In the genomic region with DNA sequence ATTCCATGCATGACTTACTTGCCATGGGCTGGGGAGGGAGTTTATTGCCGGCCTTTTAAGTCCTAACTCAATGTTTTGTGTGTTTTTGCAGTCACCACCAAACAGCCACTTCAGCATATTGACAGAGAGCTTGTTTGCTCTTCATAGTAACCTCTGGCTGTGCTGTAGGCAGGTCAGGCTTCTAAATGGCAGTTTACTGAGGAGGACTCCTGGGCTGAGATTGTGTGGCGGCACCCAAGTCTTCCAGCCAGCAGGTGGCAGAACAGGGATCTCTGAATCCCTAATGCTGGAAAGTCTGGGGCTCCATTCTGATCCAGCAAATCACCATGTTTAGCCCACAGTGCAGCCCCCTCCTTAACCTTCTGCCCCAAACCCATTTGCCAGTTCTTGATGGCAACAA, we compare ENCODE assay signal across 12 cellular contexts.
A peak's percentile ranks its signal among the peaks of the same experiment; 100 is the strongest.
DNase-seq lines count a peak whose midpoint lies in the region; FAIRE-seq and TF ChIP-seq lines count a peak whose summit lies in the region.
"Had no signal": no experiment of that assay in that cellular context is flagged by ENCODE, and none has a peak within 500 bp of the region (broad histone marks: within the 10 kb centered on the region; RNA-seq: fewer than 3 reads in every experiment).

No MANE protein-coding gene starts in this region.

- H3K9ac ChIP-seq in GM23248, result no peak overlapping the region

- no peak overlapping the region for H2AFZ ChIP-seq in GM23248

- H3K27me3 ChIP-seq in bronchial epithelial cell (ENCODE audit: control insufficient read depth, insufficient read depth, low read length) (no peaks in the 10 kb centered on the region), adrenal gland (no peaks in the 10 kb centered on the region), GM23248 (replicated peaks; ENCODE audit: insufficient read depth) (no peaks in the 10 kb centered on the region)

- no peak overlapping the region for H3K4me3 Mint-ChIP-seq in activated CD4-positive, alpha-beta T cell treated with anti-CD3 and anti-CD28 coated beads, Interleukin-2, amount 10 ng/mL, durations not matched to agents 24 days and 14 days
- H3K4me3 Mint-ChIP-seq: activated naive CD8-positive, alpha-beta T cell treated with anti-CD3 and anti-CD28 coated beads, Interleukin-2, amount 10 ng/mL, durations not matched to agents 7 days and 5 days; CD4-positive, CD25-positive, alpha-beta regulatory T cell had no signal

- H3F3A ChIP-seq in GM23248 (ENCODE audit: insufficient read depth), result no peaks in the 10 kb centered on the region

- H3K36me3 ChIP-seq in bronchial epithelial cell (ENCODE audit: control insufficient read depth, insufficient read depth, low read length), result no peaks in the 10 kb centered on the region
- no peaks in the 10 kb centered on the region for H3K36me3 ChIP-seq in adrenal gland (replicated peaks in 1 of 2)
- no peaks in the 10 kb centered on the region for H3K36me3 ChIP-seq in GM23248 (ENCODE audit: low read depth)
- H3K36me3 ChIP-seq: HAP-1 had no signal

- TF ChIP-seq POLR2A in adrenal gland (IDR thresholded peaks at IDR 0.05), result no peak

- H3K9me3 Mint-ChIP-seq in activated CD4-positive, alpha-beta T cell treated with anti-CD3 and anti-CD28 coated beads, Interleukin-2, amount 10 ng/mL, durations not matched to agents 24 days and 14 days, result no peaks in the 10 kb centered on the region
- H3K9me3 Mint-ChIP-seq: activated naive CD8-positive, alpha-beta T cell treated with anti-CD3 and anti-CD28 coated beads, Interleukin-2, amount 10 ng/mL, durations not matched to agents 7 days and 5 days; CD4-positive, CD25-positive, alpha-beta regulatory T cell had no signal

- intact Hi-C loops in activated CD4-positive, alpha-beta T cell treated with anti-CD3 and anti-CD28 coated beads, Interleukin-2, amount 10 ng/mL, durations not matched to agents 24 days and 14 days (cut with micrococcal nuclease), result no loop called here
- intact Hi-C loops in adrenal gland (cut with DNase I), result no loop called here

- no peaks in the 10 kb centered on the region for H3K9me2 ChIP-seq in GM23248 (ENCODE audit: insufficient read depth)

- H3K27ac ChIP-seq in adrenal gland (no peak overlapping the region), GM23248 (no peak overlapping the region)

- in situ Hi-C loops in GM23248 (cut with MboI), result no loop called here

- WGBS in adrenal gland, 4 donors, result 87 to 97% (median 94%) methylated on average over 2 of the region's 2 CpGs
- WGBS in GM23248 (ENCODE audit: low coverage in 1 of 2, low lambda C conversion rate in 2 of 2, missing lambda C conversion rate in 2 of 2), 2 experiments, result 86 to 89% methylated on average over 2 of the region's 2 CpGs

- H3K79me2 ChIP-seq in GM23248 (ENCODE audit: insufficient read depth), result no peaks in the 10 kb centered on the region

- TF ChIP-seq CTCF in bronchial epithelial cell (IDR thresholded peaks at IDR 0.05; ENCODE audit: insufficient read depth, low read length, severe bottlenecking), result peak; percentile 18
- TF ChIP-seq CTCF in retinal pigment epithelial cell (conservative IDR thresholded peaks at IDR 0.05; ENCODE audit: low read depth, low read length), result peak; percentile 40
- TF ChIP-seq CTCF in adrenal gland (IDR thresholded peaks at IDR 0.05), result no peak

- H3K4me3 ChIP-seq in bronchial epithelial cell (ENCODE audit: low read depth, low read length) (no peak overlapping the region), retinal pigment epithelial cell (ENCODE audit: low read length) (no peak overlapping the region), adrenal gland (no peak overlapping the region), GM23248 (no peak overlapping the region)
- H3K4me3 ChIP-seq: HAP-1 had no signal

- H3K36me3 Mint-ChIP-seq in activated CD4-positive, alpha-beta T cell treated with anti-CD3 and anti-CD28 coated beads, Interleukin-2, amount 10 ng/mL, durations not matched to agents 24 days and 14 days (ENCODE audit: low read depth), result no peaks in the 10 kb centered on the region
- H3K36me3 Mint-ChIP-seq: activated naive CD8-positive, alpha-beta T cell treated with anti-CD3 and anti-CD28 coated beads, Interleukin-2, amount 10 ng/mL, durations not matched to agents 7 days and 5 days; CD4-positive, CD25-positive, alpha-beta regulatory T cell had no signal

- H4K20me1 ChIP-seq in GM23248 (ENCODE audit: insufficient read depth), result no peaks in the 10 kb centered on the region

- H3K4me2 ChIP-seq in GM23248 (ENCODE audit: unreplicated experiment), result no peak overlapping the region

- H3K9me3 ChIP-seq in adrenal gland (replicated peaks in 1 of 3) (no peaks in the 10 kb centered on the region), GM23248 (ENCODE audit: low read depth) (no peaks in the 10 kb centered on the region)
- H3K9me3 ChIP-seq: HAP-1 had no signal

- H3K27me3 Mint-ChIP-seq in activated CD4-positive, alpha-beta T cell treated with anti-CD3 and anti-CD28 coated beads, Interleukin-2, amount 10 ng/mL, durations not matched to agents 24 days and 14 days, result peaks cover 4% of the 10 kb centered on the region

- DNase-seq in activated CD4-positive, alpha-beta T cell treated with anti-CD3 and anti-CD28 coated beads, Interleukin-2, amount 10 ng/mL, durations not matched to agents 24 days and 14 days, result peak; percentile 56
- DNase-seq in activated CD4-positive, alpha-beta T cell treated with anti-CD3 and anti-CD28 coated beads for 4 hours, result no peak
- DNase-seq in NCI-H187 treated with DMSO at 0.1 percent for 48 hours (lab: John Stamatoyannopoulos, UW) (peak; percentile 34), bronchial epithelial cell (ENCODE audit: low read depth) (no peak), retinal pigment epithelial cell (ENCODE audit: low read depth) (no peak), adrenal gland (no peak), GM23248 (no peak), EL (no peak)
- DNase-seq: activated naive CD8-positive, alpha-beta T cell treated with anti-CD3 and anti-CD28 coated beads, Interleukin-2, amount 10 ng/mL, durations not matched to agents 7 days and 5 days had no signal

- peaks cover 0 to 7% of the 10 kb centered on the region in 2 donors for H3K4me1 ChIP-seq in adrenal gland (replicated peaks in 1 of 2)
- H3K4me1 ChIP-seq in GM23248 (ENCODE audit: insufficient read depth), result no peaks in the 10 kb centered on the region
- H3K4me1 ChIP-seq: HAP-1 had no signal

- no peak for FAIRE-seq in bronchial epithelial cell (lab: Jason Lieb, UNC)
- FAIRE-seq: RCC 7860 had no signal

- no peaks in the 10 kb centered on the region for H3K4me1 Mint-ChIP-seq in activated CD4-positive, alpha-beta T cell treated with anti-CD3 and anti-CD28 coated beads, Interleukin-2, amount 10 ng/mL, durations not matched to agents 24 days and 14 days
- H3K4me1 Mint-ChIP-seq: activated naive CD8-positive, alpha-beta T cell treated with anti-CD3 and anti-CD28 coated beads, Interleukin-2, amount 10 ng/mL, durations not matched to agents 7 days and 5 days; CD4-positive, CD25-positive, alpha-beta regulatory T cell had no signal

- H3K27ac Mint-ChIP-seq in activated CD4-positive, alpha-beta T cell treated with anti-CD3 and anti-CD28 coated beads, Interleukin-2, amount 10 ng/mL, durations not matched to agents 24 days and 14 days, result no peak overlapping the region
- H3K27ac Mint-ChIP-seq: activated naive CD8-positive, alpha-beta T cell treated with anti-CD3 and anti-CD28 coated beads, Interleukin-2, amount 10 ng/mL, durations not matched to agents 7 days and 5 days; CD4-positive, CD25-positive, alpha-beta regulatory T cell had no signal

Comparison
In these comparisons a context has a peak if more than half of its experiments do, and no peak if none do; other contexts are left out.
1. DNase-seq: peak in activated CD4-positive, alpha-beta T cell treated with anti-CD3 and anti-CD28 coated beads, Interleukin-2, amount 10 ng/mL, durations not matched to agents 24 days and 14 days (single experiment) and NCI-H187 treated with DMSO at 0.1 percent for 48 hours (single experiment); none in activated CD4-positive, alpha-beta T cell treated with anti-CD3 and anti-CD28 coated beads for 4 hours (0 of 2), bronchial epithelial cell (single experiment), retinal pigment epithelial cell (single experiment), adrenal gland (0 of 7), GM23248 (single experiment) and EL (single experiment).
2. CTCF ChIP-seq: peak in bronchial epithelial cell (single experiment) and retinal pigment epithelial cell (single experiment); none in adrenal gland (0 of 6).